8 cellular contexts compared by ENCODE assay signal in genomic region chr17:41678411-41678906, GRCh38. TPM values are rescaled to one million over a fixed set of nuclear protein-coding genes. Genes with fewer than 3 reads are reported as not detected.
DNase-seq lines count a peak whose midpoint lies in the region; ATAC-seq, FAIRE-seq and TF ChIP-seq lines count a peak whose summit lies in the region.

No MANE protein-coding gene starts in this region.

- POLR2A ChIA-PET in activated CD4-positive, alpha-beta T cell treated with anti-CD3 and anti-CD28 coated beads, Interleukin-2, amount 10 ng/mL, durations not matched to agents 7 days and 5 days (lab: Charles Lee) = interaction anchor here (0.6 to 3.4 kb wide), 3 partner anchors 12 to 161 kb away, joined by 3 to 86 read pairs (median 4); partner anchors contain the start of gene EIF1
- POLR2A ChIA-PET in K562 (lab: Yijun Ruan, JAX) = interaction anchor here (0.7 to 9.1 kb wide), 22 partner anchors 10 to 1392 kb away, joined by 3 to 406 read pairs (median 4); partner anchors contain the start of genes EIF1, JUP and KRT19

- FAIRE-seq in K562 (lab: Jason Lieb, UNC) = no peak

- peak overlapping the region; percentile 82 for H3K4me2 ChIP-seq in K562 (ENCODE audit: insufficient read depth, low read length)

- no peaks in the 10 kb centered on the region for H3K36me3 ChIP-seq in K562 (ENCODE audit: control insufficient read depth, insufficient read depth, low read length)
- no peaks in the 10 kb centered on the region for H3K36me3 ChIP-seq in mucosa of descending colon (ENCODE audit: low read depth)

- H3K9ac ChIP-seq in K562 (ENCODE audit: insufficient read depth in 1 of 2, low read depth in 2 of 2, low read length in 2 of 2) = peak overlapping the region; percentile 82 to 84

- 8% methylated on average over 2 of the region's 2 CpGs for WGBS in K562 (ENCODE audit: insufficient coverage, low coverage, missing lambda C conversion rate)

- H3K9me3 ChIP-seq in K562 (replicated peaks; ENCODE audit: control insufficient read depth, insufficient read depth, low read depth, low read length) (0 out of 2 replicates have a peak, but pooled peaks cover 3% of the 10 kb centered on the region), mucosa of descending colon (no peaks in the 10 kb centered on the region)

- no peak for TF ChIP-seq EP300 in K562 (IDR thresholded peaks at IDR 0.05; ENCODE audit: low read length)

- CTCF ChIA-PET in activated CD4-positive, alpha-beta T cell treated with anti-CD3 and anti-CD28 coated beads, Interleukin-2, amount 10 ng/mL, durations not matched to agents 7 days and 5 days (lab: Charles Lee) = interaction anchor here (0.7 to 10.7 kb wide), 6 partner anchors 11 to 130 kb away, joined by 3 to 137 read pairs (median 8); partner anchors contain the start of gene EIF1
- CTCF ChIA-PET in K562 (lab: Yijun Ruan, JAX; ENCODE audit: low intra/inter-chr PET ratio) = interaction anchor here (0.8 kb wide), 1 partner anchor 10 kb away, joined by 4 read pairs; the partner anchor contains the start of gene EIF1

- H3K27ac ChIP-seq in K562 (ENCODE audit: extremely low read depth, low read depth, low read length) = peak overlapping the region; percentile 98

- TF ChIP-seq CTCF in K562 (IDR thresholded peaks at IDR 0.05 in 2 of 3, conservative IDR thresholded peaks at IDR 0.05 in 1 of 3; ENCODE audit: insufficient read depth in 2 of 3, low read depth in 1 of 3, low read length in 3 of 3) = no peak; a peak in 2 of 6 replicates
- TF ChIP-seq CTCF in mucosa of descending colon (IDR thresholded peaks at IDR 0.05) = no peak

- no peaks in the 10 kb centered on the region for H3K9me1 ChIP-seq in K562 (ENCODE audit: control insufficient read depth, insufficient read depth, low read length)

- peaks cover 7% of the 10 kb centered on the region for H3K36me3 Mint-ChIP-seq in activated CD4-positive, alpha-beta T cell treated with anti-CD3 and anti-CD28 coated beads, Interleukin-2, amount 10 ng/mL, durations not matched to agents 7 days and 5 days (ENCODE audit: low read depth)
- H3K36me3 Mint-ChIP-seq in IgD-negative memory B cell = peaks cover 3% of the 10 kb centered on the region

- DNase-seq in activated CD4-positive, alpha-beta T cell treated with anti-CD3 and anti-CD28 coated beads, Interleukin-2, amount 10 ng/mL, durations not matched to agents 7 days and 5 days = no peak
- DNase-seq in activated CD4-positive, alpha-beta T cell treated with anti-CD3 and anti-CD28 coated beads for 48 hours = no peak
- DNase-seq in K562 (ENCODE audit: extremely low read depth in 1 of 4, low spot score in 3 of 4) = peak; percentile 38 to 86 (median 58)
- no peak for DNase-seq in mucosa of descending colon
- no peak for DNase-seq in germinal center (ENCODE audit: low spot score)
- no peak for DNase-seq in GM19238 (ENCODE audit: insufficient read length, low spot score)
- no peak for DNase-seq in GOT3 (lab: John Stamatoyannopoulos, UW)

- H3K9me3 Mint-ChIP-seq in activated CD4-positive, alpha-beta T cell treated with anti-CD3 and anti-CD28 coated beads, Interleukin-2, amount 10 ng/mL, durations not matched to agents 7 days and 5 days = peaks cover 5% of the 10 kb centered on the region
- peaks cover 0 to 2% (median 0%) of the 10 kb centered on the region in 3 donors for H3K9me3 Mint-ChIP-seq in IgD-negative memory B cell

- ATAC-seq in K562 (peak; percentile 82), mucosa of descending colon (peak; percentile 76)

- no peaks in the 10 kb centered on the region for H3K27me3 ChIP-seq in K562 (ENCODE audit: control insufficient read depth in 2 of 2, insufficient read depth in 2 of 2, low read length in 2 of 2)

- in situ Hi-C loops in K562 (cut with MboI) = no loop called here

- BruUV-seq in K562 (replicated peaks; lab: Mats Ljungman, UMichigan) = TSS peak; percentile 99

- H3K4me1 ChIP-seq in K562 (replicated peaks in 1 of 2; ENCODE audit: control insufficient read depth in 2 of 2, insufficient read depth in 2 of 2, low read length in 2 of 2) (peaks cover 28 to 45% of the 10 kb centered on the region in 2 experiments), mucosa of descending colon (ENCODE audit: low read depth) (peaks cover 5% of the 10 kb centered on the region)

- peak; percentile 100 for TF ChIP-seq POLR2A in K562 (conservative IDR thresholded peaks at IDR 0.05)

- H4K20me1 ChIP-seq in K562 (replicated peaks; ENCODE audit: control insufficient read depth, insufficient read depth, low read length) = no peaks in the 10 kb centered on the region

- intact Hi-C loops in K562 (cut with micrococcal nuclease) (no loop called here), mucosa of descending colon (cut with DNase I, micrococcal nuclease) (no loop called here)

- H2AFZ ChIP-seq in K562 (ENCODE audit: low read depth, low read length) = peak overlapping the region; percentile 52

- H3K79me2 ChIP-seq in K562 (ENCODE audit: control insufficient read depth, insufficient read depth, low read length) = no peaks in the 10 kb centered on the region

- peak; percentile 10 to 24; a peak in 1 of 4 replicates for TF ChIP-seq RAD21 in K562 (CRISPR knock-in tag; conservative IDR thresholded peaks at IDR 0.05 in 1 of 2, IDR thresholded peaks at IDR 0.05 in 1 of 2)

- H3K4me1 Mint-ChIP-seq in activated CD4-positive, alpha-beta T cell treated with anti-CD3 and anti-CD28 coated beads, Interleukin-2, amount 10 ng/mL, durations not matched to agents 7 days and 5 days = peaks cover 58% of the 10 kb centered on the region
- H3K4me1 Mint-ChIP-seq in IgD-negative memory B cell = peaks cover 31 to 34% (median 31%) of the 10 kb centered on the region in 3 donors

- no peaks in the 10 kb centered on the region for H3K27me3 Mint-ChIP-seq in activated CD4-positive, alpha-beta T cell treated with anti-CD3 and anti-CD28 coated beads, Interleukin-2, amount 10 ng/mL, durations not matched to agents 7 days and 5 days
- peaks cover 4% of the 10 kb centered on the region for H3K27me3 Mint-ChIP-seq in IgD-negative memory B cell

- H3K27ac Mint-ChIP-seq in activated CD4-positive, alpha-beta T cell treated with anti-CD3 and anti-CD28 coated beads, Interleukin-2, amount 10 ng/mL, durations not matched to agents 7 days and 5 days = peak overlapping the region; percentile 96
- peak overlapping the region; percentile 73 to 95 (median 89) for H3K27ac Mint-ChIP-seq in IgD-negative memory B cell

- peak overlapping the region; percentile 77 for H3K4me3 Mint-ChIP-seq in activated CD4-positive, alpha-beta T cell treated with anti-CD3 and anti-CD28 coated beads, Interleukin-2, amount 10 ng/mL, durations not matched to agents 7 days and 5 days
- peak overlapping the region; percentile 56 to 90 (median 80) for H3K4me3 Mint-ChIP-seq in IgD-negative memory B cell

- H3K4me3 ChIP-seq in K562 (peak overlapping the region; percentile 26), mucosa of descending colon (no peak overlapping the region)

RNA-seq across cellular contexts. Expression of gene EIF1, which starts 10.2 kb away (rescaled TPM):
- total RNA-seq in activated CD4-positive, alpha-beta T cell treated with anti-CD3 and anti-CD28 coated beads, Interleukin-2, amount 10 ng/mL, durations not matched to agents 7 days and 5 days = 100 to 1,000 TPM; 605 to 645 TPM
- polyA plus RNA-seq in IgD-negative memory B cell (1,505 TPM), K562 (2011; rRNA removed) (255 and 320 TPM in 2 replicates), K562 (2014; fragmentation: Illumina TruSeq; extraction: Trizol) (612 and 683 TPM in 2 replicates), K562 (2014; fragmentation: Nextera tagmentation; extraction: Ambion mirVana) (1,000 to 10,000 TPM; 1,018 to 1,204 TPM), K562 (2014; rRNA removed) (236 and 297 TPM in 2 replicates)
- total RNA-seq in K562 (2011; cell fraction: chromatin; rRNA removed; ENCODE audit: low replicate concordance) = 298 and 342 TPM in 2 replicates
- total RNA-seq in K562 (2011; cell fraction: nucleolus; rRNA removed) = 197 and 220 TPM in 2 replicates
- total RNA-seq in K562 (2011; cell fraction: nucleoplasm; rRNA removed) = 315 and 402 TPM in 2 replicates
- total RNA-seq in K562 (2014; rRNA removed) (81.3 and 85.7 TPM in 2 replicates), K562 (2014; rRNA removed; fragmentation: Illumina TruSeq; extraction: Trizol) (95.4 and 115 TPM in 2 replicates), K562 (2015; rRNA removed; fragmentation: Illumina TruSeq; extraction: Trizol) (67.0 and 77.8 TPM in 2 replicates), K562 (2021) (880 and 965 TPM in 2 replicates), mucosa of descending colon (100 to 1,000 TPM; 547 to 915 (median 566) TPM)
- polyA plus RNA-seq in K562 (2011; cell fraction: cytosol; rRNA removed) = 104 and 119 TPM in 2 replicates
- 247 and 265 TPM in 2 replicates for polyA plus RNA-seq in K562 (2011; cell fraction: nucleus; rRNA removed)
- polyA plus RNA-seq in K562 (2012) = 675 and 2,132 TPM in 2 replicates
- polyA minus RNA-seq in K562 (2011; rRNA and poly(A)+ RNA removed) = 97.5 and 123 TPM in 2 replicates
- 123 and 125 TPM in 2 replicates for polyA minus RNA-seq in K562 (2011; cell fraction: cytosol; rRNA and poly(A)+ RNA removed)
- polyA minus RNA-seq in K562 (2011; cell fraction: nucleus; rRNA and poly(A)+ RNA removed) = 139 and 151 TPM in 2 replicates

RNA-seq across cellular contexts. Expression of gene GAST, which starts 33.7 kb away (rescaled TPM):
- not detected for total RNA-seq in activated CD4-positive, alpha-beta T cell treated with anti-CD3 and anti-CD28 coated beads, Interleukin-2, amount 10 ng/mL, durations not matched to agents 7 days and 5 days
- polyA plus RNA-seq in IgD-negative memory B cell = not detected
- not detected in 2 replicates for total RNA-seq in K562 (2011; cell fraction: chromatin; rRNA removed; ENCODE audit: low replicate concordance)
- not detected in 2 replicates for total RNA-seq in K562 (2011; cell fraction: nucleolus; rRNA removed)
- total RNA-seq in K562 (2011; cell fraction: nucleoplasm; rRNA removed) = not detected in 2 replicates
- not detected in 2 replicates for total RNA-seq in K562 (2014; rRNA removed)
- total RNA-seq in K562 (2014; rRNA removed; fragmentation: Illumina TruSeq; extraction: Trizol) = not detected in 2 replicates
- not detected in 2 replicates for total RNA-seq in K562 (2015; rRNA removed; fragmentation: Illumina TruSeq; extraction: Trizol)
- not detected in 2 replicates for total RNA-seq in K562 (2021)
- not detected in 2 replicates for polyA plus RNA-seq in K562 (2011; rRNA removed)
- polyA plus RNA-seq in K562 (2011; cell fraction: cytosol; rRNA removed) = not detected in 2 replicates
- not detected in 2 replicates for polyA plus RNA-seq in K562 (2011; cell fraction: nucleus; rRNA removed)
- polyA plus RNA-seq in K562 (2012) = not detected in 2 replicates
- polyA plus RNA-seq in K562 (2014; fragmentation: Illumina TruSeq; extraction: Trizol) = not detected in 2 replicates
- not detected for polyA plus RNA-seq in K562 (2014; fragmentation: Nextera tagmentation; extraction: Ambion mirVana)
- not detected in 2 replicates for polyA plus RNA-seq in K562 (2014; rRNA removed)
- polyA minus RNA-seq in K562 (2011; rRNA and poly(A)+ RNA removed) = not detected in 2 replicates
- polyA minus RNA-seq in K562 (2011; cell fraction: cytosol; rRNA and poly(A)+ RNA removed) = not detected in 2 replicates
- not detected in 2 replicates for polyA minus RNA-seq in K562 (2011; cell fraction: nucleus; rRNA and poly(A)+ RNA removed)
- not detected for total RNA-seq in mucosa of descending colon

RNA-seq across cellular contexts. Expression of gene KRT17, which starts 54.1 kb away (rescaled TPM):
- under 1 TPM in 1 of 2 experiments, not detected in 1; 0.25 TPM for total RNA-seq in activated CD4-positive, alpha-beta T cell treated with anti-CD3 and anti-CD28 coated beads, Interleukin-2, amount 10 ng/mL, durations not matched to agents 7 days and 5 days
- polyA plus RNA-seq in IgD-negative memory B cell (not detected), K562 (2011; rRNA removed) (0.16 and 0.25 TPM in 2 replicates), K562 (2014; fragmentation: Illumina TruSeq; extraction: Trizol) (not detected in 2 replicates), K562 (2014; fragmentation: Nextera tagmentation; extraction: Ambion mirVana) (not detected), K562 (2014; rRNA removed) (not detected in 2 replicates)
- not detected in 2 replicates for total RNA-seq in K562 (2011; cell fraction: chromatin; rRNA removed; ENCODE audit: low replicate concordance)
- not detected in 2 replicates for total RNA-seq in K562 (2011; cell fraction: nucleolus; rRNA removed)
- total RNA-seq in K562 (2011; cell fraction: nucleoplasm; rRNA removed) = not detected in 2 replicates
- total RNA-seq in K562 (2014; rRNA removed) (0.23 TPM in 1 of 2 replicates, not detected in the other), K562 (2014; rRNA removed; fragmentation: Illumina TruSeq; extraction: Trizol) (not detected in 2 replicates), K562 (2015; rRNA removed; fragmentation: Illumina TruSeq; extraction: Trizol) (not detected in 2 replicates), K562 (2021) (not detected in 2 replicates), mucosa of descending colon (under 1 TPM in 1 of 3 donors, not detected in 2; 0.76 TPM)
- polyA plus RNA-seq in K562 (2011; cell fraction: cytosol; rRNA removed) = not detected in 2 replicates
- 0.18 TPM in 1 of 2 replicates, not detected in the other for polyA plus RNA-seq in K562 (2011; cell fraction: nucleus; rRNA removed)
- polyA plus RNA-seq in K562 (2012) = 0.44 TPM in 1 of 2 replicates, not detected in the other
- polyA minus RNA-seq in K562 (2011; rRNA and poly(A)+ RNA removed) = not detected in 2 replicates
- polyA minus RNA-seq in K562 (2011; cell fraction: cytosol; rRNA and poly(A)+ RNA removed) = 10.2 and 35.5 TPM in 2 replicates
- 3.6 and 8.2 TPM in 2 replicates for polyA minus RNA-seq in K562 (2011; cell fraction: nucleus; rRNA and poly(A)+ RNA removed)

RNA-seq across cellular contexts. Expression of gene HAP1, which starts 56.0 kb away (rescaled TPM):
- total RNA-seq in activated CD4-positive, alpha-beta T cell treated with anti-CD3 and anti-CD28 coated beads, Interleukin-2, amount 10 ng/mL, durations not matched to agents 7 days and 5 days = under 1 TPM; 0.25 to 0.31 TPM
- polyA plus RNA-seq in IgD-negative memory B cell (not detected), K562 (2011; rRNA removed) (not detected in 2 replicates), K562 (2014; fragmentation: Illumina TruSeq; extraction: Trizol) (not detected in 2 replicates), K562 (2014; fragmentation: Nextera tagmentation; extraction: Ambion mirVana) (not detected), K562 (2014; rRNA removed) (not detected in 2 replicates)
- total RNA-seq in K562 (2011; cell fraction: chromatin; rRNA removed; ENCODE audit: low replicate concordance) = 0.09 TPM in 1 of 2 replicates, not detected in the other
- not detected in 2 replicates for total RNA-seq in K562 (2011; cell fraction: nucleolus; rRNA removed)
- total RNA-seq in K562 (2011; cell fraction: nucleoplasm; rRNA removed) = not detected in 2 replicates
- total RNA-seq in K562 (2014; rRNA removed) (under 0.01 TPM in 1 of 2 replicates, not detected in the other), K562 (2014; rRNA removed; fragmentation: Illumina TruSeq; extraction: Trizol) (not detected in 2 replicates), K562 (2015; rRNA removed; fragmentation: Illumina TruSeq; extraction: Trizol) (0.04 TPM in 1 of 2 replicates, not detected in the other), K562 (2021) (0.09 TPM in 1 of 2 replicates, not detected in the other), mucosa of descending colon (1 to 10 TPM in 1 of 3 donors, under 1 TPM in 2; 0.12 to 2.8 (median 0.32) TPM)
- polyA plus RNA-seq in K562 (2011; cell fraction: cytosol; rRNA removed) = 0.04 TPM in 1 of 2 replicates, not detected in the other
- polyA plus RNA-seq in K562 (2011; cell fraction: nucleus; rRNA removed) = 0.07 and 0.15 TPM in 2 replicates
- 0.04 TPM in 1 of 2 replicates, not detected in the other for polyA plus RNA-seq in K562 (2012)
- not detected in 2 replicates for polyA minus RNA-seq in K562 (2011; rRNA and poly(A)+ RNA removed)
- polyA minus RNA-seq in K562 (2011; cell fraction: cytosol; rRNA and poly(A)+ RNA removed) = not detected in 2 replicates
- polyA minus RNA-seq in K562 (2011; cell fraction: nucleus; rRNA and poly(A)+ RNA removed) = not detected in 2 replicates

Comparison
In these comparisons a context has a peak if more than half of its experiments do, and no peak if none do; other contexts are left out.
1. DNase-seq: peak in K562 (4 of 4); none in activated CD4-positive, alpha-beta T cell treated with anti-CD3 and anti-CD28 coated beads, Interleukin-2, amount 10 ng/mL, durations not matched to agents 7 days and 5 days (single experiment), activated CD4-positive, alpha-beta T cell treated with anti-CD3 and anti-CD28 coated beads for 48 hours (single experiment), mucosa of descending colon (0 of 3), germinal center (single experiment), GM19238 (single experiment) and GOT3 (single experiment).